Comparison of ENCODE assay signal across 9 cellular contexts in the genomic region with DNA sequence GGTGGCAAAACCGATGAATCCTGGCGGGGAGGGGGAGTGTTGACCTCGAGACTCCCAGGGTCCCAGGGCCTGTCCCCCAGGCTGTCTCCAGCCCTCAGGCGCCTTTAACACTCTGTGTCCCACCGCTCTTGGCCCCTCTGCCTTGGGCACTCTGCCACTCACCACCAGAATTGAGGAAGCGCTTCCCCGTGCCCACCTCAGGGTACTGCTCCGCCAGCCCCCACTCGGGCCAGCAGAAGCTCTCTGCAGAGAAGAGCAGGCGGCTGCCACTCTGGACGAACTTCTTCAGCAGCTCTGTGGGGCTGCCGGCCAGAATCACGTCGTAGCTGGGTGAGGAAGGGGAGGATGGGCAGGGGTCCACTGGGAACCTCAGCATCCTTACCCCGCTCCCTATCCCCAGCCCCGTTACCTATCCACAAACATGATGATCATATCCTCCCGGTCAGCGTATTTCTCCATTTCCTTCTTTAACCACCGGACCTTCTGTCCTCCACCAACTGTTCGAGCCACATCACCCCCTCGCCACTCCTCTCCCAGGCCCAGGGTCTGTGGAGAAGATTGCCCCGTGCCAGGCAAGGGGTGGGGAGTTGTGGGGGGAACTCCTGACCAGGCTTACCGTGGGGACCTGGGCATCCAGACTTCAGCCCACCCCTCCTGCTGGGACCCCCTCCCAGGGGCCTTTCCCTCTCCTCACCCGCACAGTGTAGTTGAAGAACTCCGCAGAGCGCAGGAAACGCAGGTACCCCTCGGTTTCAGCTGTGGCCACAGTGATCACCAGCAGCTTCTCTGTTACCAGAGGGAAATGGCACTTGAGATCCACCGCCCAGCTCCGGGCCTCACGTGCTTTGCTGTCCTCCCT. TPM values are rescaled to one million over a fixed set of nuclear protein-coding genes. Genes with fewer than 3 reads are reported as not detected.
DNase-seq lines count a peak whose midpoint lies in the region; ATAC-seq and TF ChIP-seq lines count a peak whose summit lies in the region.
"Had no signal": no experiment of that assay in that cellular context is flagged by ENCODE, and none has a peak within 500 bp of the region (broad histone marks: within the 10 kb centered on the region; RNA-seq: fewer than 3 reads in every experiment).

No MANE protein-coding gene starts in this region.

- H3K36me3 ChIP-seq in CD8-positive, alpha-beta memory T cell (ENCODE audit: insufficient read depth, low read length) = no peaks in the 10 kb centered on the region
- no peaks in the 10 kb centered on the region for H3K36me3 ChIP-seq in MM.1S (replicated peaks; ENCODE audit: insufficient read depth, low read length)

- H3K9me3 ChIP-seq in CD8-positive, alpha-beta memory T cell (ENCODE audit: low read length) = no peaks in the 10 kb centered on the region
- no peaks in the 10 kb centered on the region for H3K9me3 ChIP-seq in MM.1S (replicated peaks; ENCODE audit: insufficient read depth, low read length)

- peaks cover 25% of the 10 kb centered on the region for H3K4me1 ChIP-seq in CD8-positive, alpha-beta memory T cell (ENCODE audit: insufficient read depth, low read length)
- 0 out of 2 replicates have a peak, but pooled peaks cover 6% of the 10 kb centered on the region for H3K4me1 ChIP-seq in MM.1S (ENCODE audit: low read length)

- peak overlapping the region; percentile 82 for H3K4me3 ChIP-seq in CD8-positive, alpha-beta memory T cell (ENCODE audit: low read length)
- H3K4me3 ChIP-seq in MM.1S (ENCODE audit: low read length) = peak overlapping the region; percentile 84

- peaks cover 38% of the 10 kb centered on the region for H3K79me2 ChIP-seq in MM.1S (ENCODE audit: low read length)

- TF ChIP-seq CTCF in MM.1S (IDR thresholded peaks at IDR 0.05; ENCODE audit: low read length) = no peak

- H3K9ac ChIP-seq in MM.1S (ENCODE audit: low read length) = peak overlapping the region; percentile 71; the same call in 1 of the 2 replicates

- H3K4me3 Mint-ChIP-seq in CD8-positive, alpha-beta memory T cell = peak overlapping the region; percentile 79 to 98 (median 96)
- peak overlapping the region; percentile 82 to 98 (median 96) for H3K4me3 Mint-ChIP-seq in naive B cell

- CTCF ChIA-PET in CD8-positive, alpha-beta memory T cell (lab: Charles Lee) = interaction anchor here (2.1 to 7.8 kb wide), 4 partner anchors 23 to 72 kb away, joined by 6 to 69 read pairs (median 13); a partner anchor contains a TSS

- H3K27ac Mint-ChIP-seq in CD8-positive, alpha-beta memory T cell = peak overlapping the region; percentile 21 to 96 (median 76)
- peak overlapping the region; percentile 53 to 93 (median 66) for H3K27ac Mint-ChIP-seq in naive B cell

- peaks cover 3% of the 10 kb centered on the region; the same call in 1 of the 2 replicates for H3F3A ChIP-seq in MM.1S (ENCODE audit: insufficient read depth, low read length)

- DNase-seq in CD8-positive, alpha-beta memory T cell = no peak
- DNase-seq in MM.1S (no peak), naive B cell (no peak), HPDE6-E6E7 (ENCODE audit: extremely low spot score) (no peak), NCI-H187 treated with DMSO at 0.1 percent for 48 hours (lab: John Stamatoyannopoulos, UW) (no peak), Kasumi-1 (lab: John Stamatoyannopoulos, UW) (no peak), islet precursor cell (no peak)

- no peak for ATAC-seq in naive B cell (ENCODE audit: low read depth in 2 of 2)

- H3K27me3 ChIP-seq in CD8-positive, alpha-beta memory T cell (ENCODE audit: insufficient read depth, low read length, poor library complexity, severe bottlenecking) = no peaks in the 10 kb centered on the region
- H3K27me3 ChIP-seq in MM.1S (replicated peaks; ENCODE audit: insufficient read depth, low read length) = no peaks in the 10 kb centered on the region

- peak overlapping the region; percentile 76 for H3K27ac ChIP-seq in CD8-positive, alpha-beta memory T cell (ENCODE audit: low read depth, low read length)
- H3K27ac ChIP-seq in MM.1S (ENCODE audit: low read length) (no peak overlapping the region), cingulate gyrus (ENCODE audit: low read depth, low read length) (peak overlapping the region; percentile 95)

- peaks cover 0 to 47% (median 0%) of the 10 kb centered on the region in 3 donors for H3K36me3 Mint-ChIP-seq in CD8-positive, alpha-beta memory T cell
- no peaks in the 10 kb centered on the region for H3K36me3 Mint-ChIP-seq in naive B cell

- H3K4me1 Mint-ChIP-seq in CD8-positive, alpha-beta memory T cell = peaks cover 25 to 50% (median 44%) of the 10 kb centered on the region in 3 donors
- H3K4me1 Mint-ChIP-seq in naive B cell = peaks cover 26 to 41% (median 33%) of the 10 kb centered on the region in 3 donors

- peaks cover 0 to 4% of the 10 kb centered on the region in 2 donors for H3K27me3 Mint-ChIP-seq in CD8-positive, alpha-beta memory T cell
- H3K27me3 Mint-ChIP-seq in naive B cell = no peaks in the 10 kb centered on the region

- H3K4me2 ChIP-seq in MM.1S (ENCODE audit: low read depth, low read length) = peak overlapping the region; percentile 80

- no peaks in the 10 kb centered on the region for H3K9me2 ChIP-seq in MM.1S (replicated peaks; ENCODE audit: insufficient read depth, low read length)

- H2AFZ ChIP-seq in MM.1S (ENCODE audit: low read length) = peak overlapping the region; percentile 74

- POLR2A ChIA-PET in CD8-positive, alpha-beta memory T cell (lab: Charles Lee) = interaction anchor here (1.2 to 3.0 kb wide), 2 partner anchors 28 to 341 kb away, joined by 3 to 28 read pairs; a partner anchor contains a TSS

- H3K9me3 Mint-ChIP-seq in CD8-positive, alpha-beta memory T cell = peaks cover 0 to 3% (median 0%) of the 10 kb centered on the region in 5 donors
- H3K9me3 Mint-ChIP-seq in naive B cell = no peaks in the 10 kb centered on the region

- no peaks in the 10 kb centered on the region for H4K20me1 ChIP-seq in MM.1S (ENCODE audit: insufficient read depth, low read length)

RNA-seq across cellular contexts. Expression of a gene that starts 1.2 kb away (rescaled TPM):
- 10 to 100 TPM; 41.3 to 45.4 TPM for total RNA-seq in CD8-positive, alpha-beta memory T cell
- 23.1 TPM for polyA plus RNA-seq in CD8-positive, alpha-beta memory T cell
- 10 to 100 TPM; 10.2 to 16.5 (median 10.5) TPM for polyA plus RNA-seq in naive B cell (ENCODE audit: low read depth in 6 of 6)

RNA-seq across cellular contexts. Expression of a gene that starts 1.7 kb away (rescaled TPM):
- total RNA-seq in CD8-positive, alpha-beta memory T cell = 10 to 100 TPM; 50.6 to 51.7 TPM
- polyA plus RNA-seq in CD8-positive, alpha-beta memory T cell = 66.2 TPM
- polyA plus RNA-seq in naive B cell (ENCODE audit: low read depth in 6 of 6) = 10 to 100 TPM; 43.9 to 67.5 (median 52.4) TPM

RNA-seq across cellular contexts. Expression of a gene that starts 15.4 kb away (rescaled TPM):
- not detected for total RNA-seq in CD8-positive, alpha-beta memory T cell
- not detected for polyA plus RNA-seq in CD8-positive, alpha-beta memory T cell
- polyA plus RNA-seq in naive B cell (ENCODE audit: low read depth in 6 of 6) = not detected
- total RNA-seq: M059J had no signal

RNA-seq across cellular contexts. Expression of a gene that starts 21.4 kb away (rescaled TPM):
- total RNA-seq in CD8-positive, alpha-beta memory T cell = 10 to 100 TPM; 19.5 to 20.3 TPM
- 1.2 TPM for polyA plus RNA-seq in CD8-positive, alpha-beta memory T cell
- 1 to 10 TPM in 1 of 6 donors, under 1 TPM in 4, not detected in 1; 0.28 to 2.0 (median 0.80) TPM for polyA plus RNA-seq in naive B cell (ENCODE audit: low read depth in 6 of 6)

RNA-seq across cellular contexts. Expression of a gene that starts 28.7 kb away (rescaled TPM):
- 100 to 1,000 TPM; 137 to 139 TPM for total RNA-seq in CD8-positive, alpha-beta memory T cell
- polyA plus RNA-seq in CD8-positive, alpha-beta memory T cell = 206 TPM
- polyA plus RNA-seq in naive B cell (ENCODE audit: low read depth in 6 of 6) = 100 to 1,000 TPM; 221 to 266 (median 244) TPM
